20 cellular contexts compared by ENCODE assay signal in the genomic region with DNA sequence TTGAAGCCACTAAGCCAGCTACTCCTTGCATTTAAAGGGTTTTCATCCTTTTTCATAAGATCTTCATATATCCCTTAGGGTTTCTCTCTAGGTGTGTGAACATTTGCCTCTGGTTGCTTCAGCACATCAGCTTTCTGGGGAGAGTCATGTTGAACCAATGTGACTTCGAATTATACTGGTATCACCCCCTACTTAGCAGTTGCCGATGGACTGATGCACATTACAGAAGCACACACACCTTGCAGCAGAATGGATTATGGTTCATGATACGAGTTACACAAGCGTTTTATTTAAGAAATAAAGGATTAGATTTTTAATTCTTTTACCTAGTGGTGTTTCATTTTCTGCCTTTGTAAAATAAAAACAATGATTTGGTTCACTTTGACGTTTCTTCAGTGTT.
"Had no signal": no experiment of that assay in that cellular context is flagged by ENCODE, and none has a peak within 500 bp of the region (broad histone marks: within the 10 kb centered on the region; RNA-seq: fewer than 3 reads in every experiment).

No MANE protein-coding gene starts in this region.

- H3K27me3 ChIP-seq: SJSA1 had no signal

- FAIRE-seq: RCC 7860 had no signal

- H3K9me3 ChIP-seq: SJSA1 had no signal

- H3K27ac ChIP-seq: SJSA1, SK-N-MC had no signal

- H3K4me3 ChIP-seq: SJSA1, SK-N-MC had no signal

- DNase-seq: KBM-7, MV-4-11, NCI-H1048, NCI-H1105, NCI-H1417, NCI-H1436 treated with DMSO at 0.1 percent for 48 hours, NCI-H1694, NCI-H187 treated with DMSO at 0.1 percent for 48 hours, NCI-H2029 treated with DMSO at 0.1 percent for 48 hours, NCI-H2171 treated with DMSO at 0.1 percent for 48 hours, NCI-H345, NCI-H446 treated with DMSO at 0.1 percent for 48 hours, NCI-H510A treated with DMSO at 0.1 percent for 48 hours, NCI-H526, Right ventricle myocardium superior, RPMI8226, SIG-M5 had no signal
